Comparison of ENCODE assay signal across 1 cellular context in genomic region chr2:71477231-71477681, GRCh38.
A peak's percentile ranks its signal among the peaks of the same experiment; 100 is the strongest.
TF ChIP-seq lines count a peak whose summit lies in the region.

No MANE protein-coding gene starts in this region.

TF ChIP-seq in K562, 482 proteins besides CTCF, POLR2A, EP300 and RAD21:
- TF ChIP-seq HNRNPK (IDR thresholded peaks at IDR 0.05; ENCODE audit: low read depth, low read length, poor library complexity, severe bottlenecking) (no peak), MGA (IDR thresholded peaks at IDR 0.05) (no peak), ZNF3 (CRISPR knock-in tag; IDR thresholded peaks at IDR 0.05) (no peak), ELF4 (CRISPR knock-in tag; IDR thresholded peaks at IDR 0.05) (no peak), TARDBP (IDR thresholded peaks at IDR 0.05) (no peak), E4F1 (CRISPR knock-in tag; IDR thresholded peaks at IDR 0.05; ENCODE audit: borderline replicate concordance) (no peak), CEBPG (CRISPR knock-in tag; IDR thresholded peaks at IDR 0.05) (no peak), CEBPG (tag; conservative IDR thresholded peaks at IDR 0.05 in 1 of 2, IDR thresholded peaks at IDR 0.05 in 1 of 2) (peak; percentile 60 to 64), GATA2 (CRISPR knock-in tag; IDR thresholded peaks at IDR 0.05) (no peak), CEBPB (tag; IDR thresholded peaks at IDR 0.05) (peak; percentile 64)
- TF ChIP-seq, protein P1, sequence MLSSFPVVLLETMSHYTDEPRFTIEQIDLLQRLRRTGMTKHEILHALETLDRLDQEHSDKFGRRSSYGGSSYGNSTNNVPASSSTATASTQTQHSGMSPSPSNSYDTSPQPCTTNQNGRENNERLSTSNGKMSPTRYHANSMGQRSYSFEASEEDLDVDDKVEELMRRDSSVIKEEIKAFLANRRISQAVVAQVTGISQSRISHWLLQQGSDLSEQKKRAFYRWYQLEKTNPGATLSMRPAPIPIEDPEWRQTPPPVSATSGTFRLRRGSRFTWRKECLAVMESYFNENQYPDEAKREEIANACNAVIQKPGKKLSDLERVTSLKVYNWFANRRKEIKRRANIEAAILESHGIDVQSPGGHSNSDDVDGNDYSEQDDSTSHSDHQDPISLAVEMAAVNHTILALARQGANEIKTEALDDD (IDR thresholded peaks at IDR 0.05), result no peak
